In genomic region chrX:111088628-111089027, GRCh38 we compare ENCODE assay signal across 30 cellular contexts. TPM values are rescaled to one million over a fixed set of nuclear protein-coding genes. Genes with fewer than 3 reads are reported as not detected.
"Had no signal": no experiment of that assay in that cellular context is flagged by ENCODE, and none has a peak within 500 bp of the region (broad histone marks: within the 10 kb centered on the region; RNA-seq: fewer than 3 reads in every experiment).

No MANE protein-coding gene starts in this region.

- H3K27ac Mint-ChIP-seq: naive thymus-derived CD4-positive, alpha-beta T cell; natural killer cell; stimulated activated memory B cell treated with anti-CD40 and anti-IgM and Interleukin-4, amounts not matched to agents 10 μg/mL and 1 μg/mL and 100 μg/mL, for 72 hours; stimulated activated naive CD8-positive, alpha-beta T cell treated with anti-CD3 and anti-CD28 coated beads, Interleukin-15, amount 100 ng/mL, for 72 hours; type B pancreatic cell had no signal

- H3K4me1 ChIP-seq: parathyroid adenoma, prostate gland, right lobe of liver, sigmoid colon, suprapubic skin, testis, tibial artery, transverse colon, upper lobe of right lung, uterus had no signal

- H3K27ac ChIP-seq: neutrophil, parathyroid adenoma, prostate gland, right lobe of liver, sigmoid colon, suprapubic skin, testis, tibial artery, transverse colon, upper lobe of right lung, uterus had no signal

- H3K9me3 ChIP-seq: neutrophil, prostate gland, right lobe of liver, sigmoid colon, suprapubic skin, testis, tibial artery, transverse colon, upper lobe of right lung, uterus had no signal

- DNase-seq: naive thymus-derived CD4-positive, alpha-beta T cell; natural killer cell; nucleus accumbens; posterior cingulate gyrus; right cardiac atrium; right lobe of liver; sigmoid colon; small intestine; stimulated activated CD4-positive, alpha-beta T cell treated with anti-CD3 and anti-CD28 coated beads, Interleukin-15, amount 100 ng/mL, for 24 hours; stimulated activated CD4-positive, alpha-beta T cell treated with anti-CD3 and anti-CD28 coated beads, Interleukin-2, amount 100 ng/mL, for 24 hours; stimulated activated CD4-positive, alpha-beta T cell treated with anti-CD3 and anti-CD28 coated beads, Interleukin-2, amount 100 ng/mL, for 48 hours; stimulated activated CD4-positive, alpha-beta T cell treated with anti-CD3 and anti-CD28 coated beads, Interleukin-4, amount 100 ng/mL, for 4 hours; stimulated activated CD8-positive, alpha-beta memory T cell treated with anti-CD3 and anti-CD28 coated beads, Interleukin-4, amount 100 ng/mL, for 48 hours; stimulated activated naive CD4-positive, alpha-beta T cell; stimulated activated naive CD8-positive, alpha-beta T cell treated with anti-CD3 and anti-CD28 coated beads, Interleukin-15, amount 100 ng/mL, for 72 hours; stimulated activated naive CD8-positive, alpha-beta T cell treated with anti-CD3 and anti-CD28 coated beads, Interleukin-15, Interleukin-2, amounts not matched to agents 100 U/mL and 50 U/mL, for 24 hours; substantia nigra; testis; tibial artery; transverse colon; upper lobe of right lung; uterus had no signal

- FAIRE-seq: small intestine had no signal

- H3K79me2 ChIP-seq: parathyroid adenoma had no signal

- H3K4me1 Mint-ChIP-seq: naive thymus-derived CD4-positive, alpha-beta T cell; natural killer cell; stimulated activated memory B cell treated with anti-CD40 and anti-IgM and Interleukin-4, amounts not matched to agents 10 μg/mL and 1 μg/mL and 100 μg/mL, for 72 hours; stimulated activated naive CD8-positive, alpha-beta T cell treated with anti-CD3 and anti-CD28 coated beads, Interleukin-15, amount 100 ng/mL, for 72 hours had no signal

- H3K4me3 ChIP-seq: prostate gland, right lobe of liver, sigmoid colon, suprapubic skin, testis, tibial artery, transverse colon, upper lobe of right lung, uterus had no signal

- H3K27me3 Mint-ChIP-seq: stimulated activated memory B cell treated with anti-CD40 and anti-IgM and Interleukin-4, amounts not matched to agents 10 μg/mL and 1 μg/mL and 100 μg/mL, for 72 hours had no signal

- H3K36me3 ChIP-seq: neutrophil, prostate gland, right lobe of liver, sigmoid colon, suprapubic skin, tibial artery, transverse colon, upper lobe of right lung, uterus had no signal

- H3K36me3 Mint-ChIP-seq: naive thymus-derived CD4-positive, alpha-beta T cell; natural killer cell; stimulated activated memory B cell treated with anti-CD40 and anti-IgM and Interleukin-4, amounts not matched to agents 10 μg/mL and 1 μg/mL and 100 μg/mL, for 72 hours; type B pancreatic cell had no signal

- H3K4me3 Mint-ChIP-seq: naive thymus-derived CD4-positive, alpha-beta T cell; natural killer cell; nephron; stimulated activated memory B cell treated with anti-CD40 and anti-IgM and Interleukin-4, amounts not matched to agents 10 μg/mL and 1 μg/mL and 100 μg/mL, for 72 hours; stimulated activated naive CD8-positive, alpha-beta T cell treated with anti-CD3 and anti-CD28 coated beads, Interleukin-15, amount 100 ng/mL, for 72 hours; type B pancreatic cell had no signal

- H3K9ac ChIP-seq: parathyroid adenoma had no signal

- ATAC-seq: naive thymus-derived CD4-positive, alpha-beta T cell; natural killer cell; right cardiac atrium; right lobe of liver; stimulated activated memory B cell treated with anti-CD40 and anti-IgM and Interleukin-4, amounts not matched to agents 10 μg/mL and 1 μg/mL and 100 μg/mL, for 72 hours; stimulated activated naive CD8-positive, alpha-beta T cell treated with anti-CD3 and anti-CD28 coated beads, Interleukin-15, amount 100 ng/mL, for 72 hours; stimulated activated naive CD8-positive, alpha-beta T cell treated with anti-CD3 and anti-CD28 coated beads, Interleukin-15, Interleukin-2, amounts not matched to agents 100 U/mL and 50 U/mL, for 24 hours; upper lobe of right lung had no signal

- H2AFZ ChIP-seq: parathyroid adenoma had no signal

- H3K9me3 Mint-ChIP-seq: naive thymus-derived CD4-positive, alpha-beta T cell; nephron; stimulated activated memory B cell treated with anti-CD40 and anti-IgM and Interleukin-4, amounts not matched to agents 10 μg/mL and 1 μg/mL and 100 μg/mL, for 72 hours; stimulated activated naive CD8-positive, alpha-beta T cell treated with anti-CD3 and anti-CD28 coated beads, Interleukin-15, amount 100 ng/mL, for 72 hours; type B pancreatic cell had no signal

- H3K27me3 ChIP-seq: sigmoid colon, suprapubic skin, testis, tibial artery, transverse colon, upper lobe of right lung had no signal

RNA-seq across cellular contexts. Expression of gene PAK3, which starts 7.4 kb away (rescaled TPM):
- total RNA-seq: natural killer cell, osteocyte had no signal
